ENCODE assay signal across 29 cellular contexts in genomic region chr12:108608616-108609015, GRCh38. TPM values are rescaled to one million over a fixed set of nuclear protein-coding genes. Genes with fewer than 3 reads are reported as not detected.
"Had no signal": no experiment of that assay in that cellular context is flagged by ENCODE, and none has a peak within 500 bp of the region (broad histone marks: within the 10 kb centered on the region; RNA-seq: fewer than 3 reads in every experiment).

No MANE protein-coding gene starts in this region.

- H3K27me3 ChIP-seq: colonic mucosa, gastrocnemius medialis, hepatocyte, ovary, sigmoid colon, testis, upper lobe of left lung had no signal

- H3K4me1 Mint-ChIP-seq: endodermal cell had no signal

- H3K27ac ChIP-seq: colonic mucosa, epithelial cell of prostate, gastrocnemius medialis, ovary, psoas muscle, sigmoid colon, testis, tibial artery, upper lobe of left lung had no signal

- FAIRE-seq: kidney, urothelium cell line had no signal

- DNase-seq: colonic mucosa; effector CD8-positive, alpha-beta T cell; endodermal cell; foreskin fibroblast; gastrocnemius medialis; head of caudate nucleus; midbrain; naive thymus-derived CD4-positive, alpha-beta T cell; nephron progenitor cell; occipital lobe; ovary; psoas muscle; sigmoid colon; stimulated activated naive CD4-positive, alpha-beta T cell treated with Interleukin-2 at 50 U/mL for 16 hours; substantia nigra; testis; tibial artery; upper lobe of left lung had no signal

- ATAC-seq: esophagus mucosa; gastrocnemius medialis; left lobe of liver; naive thymus-derived CD4-positive, alpha-beta T cell; psoas muscle had no signal

- H3K4me3 Mint-ChIP-seq: dendritic cell treated with granulocyte-macrophage colony-stimulating factor and Interleukin-4, amounts not matched to agents 40 ng/mL and 50 ng/mL, for 4 days; endodermal cell; memory B cell; naive thymus-derived CD4-positive, alpha-beta T cell; nephron progenitor cell had no signal

- H3K36me3 Mint-ChIP-seq: memory B cell; naive thymus-derived CD4-positive, alpha-beta T cell had no signal

- H3K79me2 ChIP-seq: hepatocyte had no signal

- H3K4me3 ChIP-seq: colonic mucosa, gastrocnemius medialis, hepatocyte, lung, ovary, psoas muscle, sigmoid colon, testis, tibial artery, upper lobe of left lung had no signal

- H3K9me3 Mint-ChIP-seq: dendritic cell treated with granulocyte-macrophage colony-stimulating factor and Interleukin-4, amounts not matched to agents 40 ng/mL and 50 ng/mL, for 4 days; endodermal cell; memory B cell; nephron progenitor cell had no signal

- H3K9me3 ChIP-seq: colonic mucosa, gastrocnemius medialis, ovary, psoas muscle, sigmoid colon, testis, tibial artery, upper lobe of left lung had no signal

- H3K36me3 ChIP-seq: colonic mucosa, gastrocnemius medialis, ovary, sigmoid colon, tibial artery, upper lobe of left lung had no signal

- H3K27ac Mint-ChIP-seq: dendritic cell treated with granulocyte-macrophage colony-stimulating factor and Interleukin-4, amounts not matched to agents 40 ng/mL and 50 ng/mL, for 4 days; endodermal cell; memory B cell; naive thymus-derived CD4-positive, alpha-beta T cell had no signal

- H3K4me1 ChIP-seq: colonic mucosa, gastrocnemius medialis, psoas muscle had no signal

- H2AFZ ChIP-seq: hepatocyte had no signal

- H3K4me2 ChIP-seq: hepatocyte had no signal

RNA-seq across cellular contexts. Expression of gene TMEM119, which starts 10.7 kb away (rescaled TPM):
- total RNA-seq: glomerular endothelial cell, renal cortical epithelial cell had no signal
